20 cellular contexts compared by ENCODE assay signal in the genomic region with DNA sequence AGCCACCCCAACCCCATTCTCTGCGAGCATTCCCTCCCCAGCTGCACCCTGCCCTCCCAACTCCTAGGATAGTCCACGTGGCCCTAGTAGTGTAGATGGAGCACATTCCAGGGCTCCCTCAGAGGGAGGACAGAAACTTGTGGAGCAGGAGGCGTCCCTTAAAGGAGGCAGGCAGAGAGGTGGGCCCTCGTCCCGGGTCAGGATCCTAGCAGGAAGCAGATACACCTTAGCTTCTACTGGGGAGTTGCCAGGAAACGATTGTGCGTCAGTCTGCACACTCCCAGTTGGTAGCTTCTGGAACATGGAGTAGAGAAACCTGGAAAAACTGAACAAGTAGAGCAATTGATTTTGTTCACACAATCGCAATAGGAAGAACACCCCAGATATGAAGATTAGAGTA. TPM values are rescaled to one million over a fixed set of nuclear protein-coding genes. Genes with fewer than 3 reads are reported as not detected.
A peak's percentile ranks its signal among the peaks of the same experiment; 100 is the strongest.
DNase-seq lines count a peak whose midpoint lies in the region; ATAC-seq and TF ChIP-seq lines count a peak whose summit lies in the region.
"Had no signal": no experiment of that assay in that cellular context is flagged by ENCODE, and none has a peak within 500 bp of the region (broad histone marks: within the 10 kb centered on the region; RNA-seq: fewer than 3 reads in every experiment).

No MANE protein-coding gene starts in this region.

- intact Hi-C loops in Calu3 (cut with micrococcal nuclease; ENCODE audit: unreplicated experiment) (loop anchor here (5.0 to 10.0 kb wide), 2 partner anchors 354 to 541 kb away; no protein-coding TSS in a partner anchor), colonic mucosa (cut with DNase I) (no loop called here), stomach (cut with DNase I; ENCODE audit: low total_unique reads) (loop anchor here (5.0 kb wide), 1 partner anchor 106 kb away; no protein-coding TSS in a partner anchor), dorsolateral prefrontal cortex (cut with DNase I) (no loop called here)

- peaks cover 31% of the 10 kb centered on the region for H3K4me1 Mint-ChIP-seq in Calu3 (ENCODE audit: low read depth, unreplicated experiment)
- H3K4me1 Mint-ChIP-seq in activated CD8-positive, alpha-beta memory T cell treated with anti-CD3 and anti-CD28 coated beads, Interleukin-2, amount 10 ng/mL, durations not matched to agents 7 days and 5 days: no peaks in the 10 kb centered on the region

- peak overlapping the region in 1 of 2 donors; percentile 60 for H3K9ac ChIP-seq in colonic mucosa (ENCODE audit: low read depth in 2 of 2, low read length in 2 of 2)

- TF ChIP-seq EP300 in stomach (IDR thresholded peaks at IDR 0.05): no peak

- CTCF ChIA-PET in Calu3 (lab: Charles Lee): interaction anchor here (2.0 kb wide), 1 partner anchor 38 kb away, joined by 11 read pairs; no protein-coding TSS in a partner anchor
- CTCF ChIA-PET in activated CD8-positive, alpha-beta memory T cell treated with anti-CD3 and anti-CD28 coated beads, Interleukin-2, amount 10 ng/mL, durations not matched to agents 7 days and 5 days (lab: Charles Lee): interaction anchor here (1.3 kb wide), 1 partner anchor 108 kb away, joined by 3 read pairs; no protein-coding TSS in a partner anchor

- H3K9me3 ChIP-seq in colonic mucosa (no peaks in the 10 kb centered on the region), stomach (no peaks in the 10 kb centered on the region)

- WGBS in stomach, 5 donors: 25 to 61% (median 49%) methylated on average over 8 of the region's 8 CpGs

- DNase-seq in Calu3: peak; percentile 34
- peak; percentile 86 for DNase-seq in colonic mucosa
- peak; percentile 74 for DNase-seq in mesenteric fat pad (ENCODE audit: low spot score)
- peak; percentile 83 for DNase-seq in stomach
- DNase-seq in stimulated activated CD4-positive, alpha-beta T cell treated with anti-CD3 and anti-CD28 coated beads, Interleukin-2, amount 100 ng/mL, for 48 hours: no peak
- no peak for DNase-seq in activated CD8-positive, alpha-beta memory T cell treated with anti-CD3 and anti-CD28 coated beads, Interleukin-2, amount 10 ng/mL, durations not matched to agents 7 days and 5 days
- DNase-seq in NCI-H128 (lab: John Stamatoyannopoulos, UW; ENCODE audit: unreplicated experiment): no peak
- no peak for DNase-seq in dorsolateral prefrontal cortex
- DNase-seq: 8988T, DMS 273 treated with DMSO at 0.1 percent for 48 hours, DND-41, H7, IMR-90, NCI-H1436, NCI-H1930, NCI-H226, NCI-H524, PC-9 had no signal

- TF ChIP-seq POLR2A in stomach (IDR thresholded peaks at IDR 0.05): no peak

- no peaks in the 10 kb centered on the region for H3K36me3 Mint-ChIP-seq in Calu3 (ENCODE audit: insufficient read depth, unreplicated experiment)
- no peaks in the 10 kb centered on the region for H3K36me3 Mint-ChIP-seq in activated CD8-positive, alpha-beta memory T cell treated with anti-CD3 and anti-CD28 coated beads, Interleukin-2, amount 10 ng/mL, durations not matched to agents 7 days and 5 days
- H3K36me3 Mint-ChIP-seq: CD14-positive monocyte had no signal

- BruUV-seq in Calu3 (replicated peaks; lab: Mats Ljungman, UMichigan): no TSS peak

- no peak for ATAC-seq in activated CD8-positive, alpha-beta memory T cell treated with anti-CD3 and anti-CD28 coated beads, Interleukin-2, amount 10 ng/mL, durations not matched to agents 7 days and 5 days

- no peak overlapping the region for H3K4me3 Mint-ChIP-seq in Calu3 (ENCODE audit: low read depth, unreplicated experiment)
- no peak overlapping the region for H3K4me3 Mint-ChIP-seq in activated CD8-positive, alpha-beta memory T cell treated with anti-CD3 and anti-CD28 coated beads, Interleukin-2, amount 10 ng/mL, durations not matched to agents 7 days and 5 days
- H3K4me3 Mint-ChIP-seq: CD14-positive monocyte had no signal

- H3K36me3 ChIP-seq in colonic mucosa: no peaks in the 10 kb centered on the region
- no peaks in the 10 kb centered on the region for H3K36me3 ChIP-seq in stomach

- H3K27ac ChIP-seq in colonic mucosa (peak overlapping the region; percentile 84), stomach (peak overlapping the region; percentile 71 to 93 (median 83)), dorsolateral prefrontal cortex (no peak overlapping the region)
- H3K27ac ChIP-seq: HL-60, PC-9 had no signal

- TF ChIP-seq CTCF in Calu3 (IDR thresholded peaks at IDR 0.05; ENCODE audit: unreplicated experiment): no peak
- TF ChIP-seq CTCF in colonic mucosa (IDR thresholded peaks at IDR 0.05): no peak
- TF ChIP-seq CTCF in stomach (IDR thresholded peaks at IDR 0.05): no peak
- TF ChIP-seq CTCF in dorsolateral prefrontal cortex (IDR thresholded peaks at IDR 0.05 in 54 of 56, conservative IDR thresholded peaks at IDR 0.05 in 2 of 56; ENCODE audit: low read depth in 1 of 56, partially characterized antibody in 56 of 56): no peak

- H3K27me3 Mint-ChIP-seq in Calu3 (ENCODE audit: unreplicated experiment): peaks cover 4% of the 10 kb centered on the region
- peaks cover 2% of the 10 kb centered on the region for H3K27me3 Mint-ChIP-seq in activated CD8-positive, alpha-beta memory T cell treated with anti-CD3 and anti-CD28 coated beads, Interleukin-2, amount 10 ng/mL, durations not matched to agents 7 days and 5 days

- H3K4me1 ChIP-seq in colonic mucosa (peaks cover 9% of the 10 kb centered on the region), stomach (peaks cover 31 to 38% (median 36%) of the 10 kb centered on the region in 4 donors)

- H3K27ac Mint-ChIP-seq in Calu3 (ENCODE audit: unreplicated experiment): no peak overlapping the region
- no peak overlapping the region for H3K27ac Mint-ChIP-seq in activated CD8-positive, alpha-beta memory T cell treated with anti-CD3 and anti-CD28 coated beads, Interleukin-2, amount 10 ng/mL, durations not matched to agents 7 days and 5 days

- H3K4me3 ChIP-seq in colonic mucosa: no peak overlapping the region
- no peak overlapping the region for H3K4me3 ChIP-seq in stomach
- H3K4me3 ChIP-seq in dorsolateral prefrontal cortex: no peak overlapping the region
- H3K4me3 ChIP-seq: PC-9 had no signal

- H3K9me3 Mint-ChIP-seq in Calu3 (ENCODE audit: low read depth, unreplicated experiment): no peaks in the 10 kb centered on the region
- H3K9me3 Mint-ChIP-seq in activated CD8-positive, alpha-beta memory T cell treated with anti-CD3 and anti-CD28 coated beads, Interleukin-2, amount 10 ng/mL, durations not matched to agents 7 days and 5 days (ENCODE audit: low read depth): no peaks in the 10 kb centered on the region
- H3K9me3 Mint-ChIP-seq: CD14-positive monocyte had no signal

- H3K27me3 ChIP-seq in colonic mucosa: no peaks in the 10 kb centered on the region
- H3K27me3 ChIP-seq in stomach: no peaks in the 10 kb centered on the region
- peaks cover 0 to 9% (median 0%) of the 10 kb centered on the region in 45 donors for H3K27me3 ChIP-seq in dorsolateral prefrontal cortex

RNA-seq across cellular contexts. Expression of a gene that starts 43.9 kb away (rescaled TPM):
- total RNA-seq in Calu3 (2022) (14.1 and 16.0 TPM in 2 replicates), colonic mucosa (10 to 100 TPM in 1 of 2 donors, 1 to 10 TPM in 1; 6.6 to 12.7 TPM), mesenteric fat pad (30.0 TPM), stomach (10 to 100 TPM in 1 of 5 donors, 1 to 10 TPM in 4; 1.2 to 36.2 (median 6.4) TPM), dorsolateral prefrontal cortex (10 to 100 TPM in 75 of 120 experiments, 1 to 10 TPM in 45; 6.4 to 24.6 (median 10.7) TPM)
- polyA plus RNA-seq in stomach: 1 to 10 TPM; 4.3 to 6.4 (median 5.2) TPM
- 1 to 10 TPM; 4.3 to 4.5 TPM for total RNA-seq in activated CD8-positive, alpha-beta memory T cell treated with anti-CD3 and anti-CD28 coated beads, Interleukin-2, amount 10 ng/mL, durations not matched to agents 7 days and 5 days

Comparison
In these comparisons a context has a peak if more than half of its experiments do, and no peak if none do; other contexts are left out.
1. DNase-seq: peak in Calu3 (single experiment), colonic mucosa (single experiment), mesenteric fat pad (single experiment) and stomach (single experiment); none in stimulated activated CD4-positive, alpha-beta T cell treated with anti-CD3 and anti-CD28 coated beads, Interleukin-2, amount 100 ng/mL, for 48 hours (0 of 2), activated CD8-positive, alpha-beta memory T cell treated with anti-CD3 and anti-CD28 coated beads, Interleukin-2, amount 10 ng/mL, durations not matched to agents 7 days and 5 days (single experiment), NCI-H128 (single experiment) and dorsolateral prefrontal cortex (0 of 10).
2. H3K27ac ChIP-seq: peak in colonic mucosa (single experiment) and stomach (5 of 5); none in dorsolateral prefrontal cortex (0 of 59).
3. intact Hi-C loops: an anchor here in Calu3 (5.0 to 10.0 kb wide) and stomach (5.0 kb wide); none called in colonic mucosa and dorsolateral prefrontal cortex.